In the genomic region with DNA sequence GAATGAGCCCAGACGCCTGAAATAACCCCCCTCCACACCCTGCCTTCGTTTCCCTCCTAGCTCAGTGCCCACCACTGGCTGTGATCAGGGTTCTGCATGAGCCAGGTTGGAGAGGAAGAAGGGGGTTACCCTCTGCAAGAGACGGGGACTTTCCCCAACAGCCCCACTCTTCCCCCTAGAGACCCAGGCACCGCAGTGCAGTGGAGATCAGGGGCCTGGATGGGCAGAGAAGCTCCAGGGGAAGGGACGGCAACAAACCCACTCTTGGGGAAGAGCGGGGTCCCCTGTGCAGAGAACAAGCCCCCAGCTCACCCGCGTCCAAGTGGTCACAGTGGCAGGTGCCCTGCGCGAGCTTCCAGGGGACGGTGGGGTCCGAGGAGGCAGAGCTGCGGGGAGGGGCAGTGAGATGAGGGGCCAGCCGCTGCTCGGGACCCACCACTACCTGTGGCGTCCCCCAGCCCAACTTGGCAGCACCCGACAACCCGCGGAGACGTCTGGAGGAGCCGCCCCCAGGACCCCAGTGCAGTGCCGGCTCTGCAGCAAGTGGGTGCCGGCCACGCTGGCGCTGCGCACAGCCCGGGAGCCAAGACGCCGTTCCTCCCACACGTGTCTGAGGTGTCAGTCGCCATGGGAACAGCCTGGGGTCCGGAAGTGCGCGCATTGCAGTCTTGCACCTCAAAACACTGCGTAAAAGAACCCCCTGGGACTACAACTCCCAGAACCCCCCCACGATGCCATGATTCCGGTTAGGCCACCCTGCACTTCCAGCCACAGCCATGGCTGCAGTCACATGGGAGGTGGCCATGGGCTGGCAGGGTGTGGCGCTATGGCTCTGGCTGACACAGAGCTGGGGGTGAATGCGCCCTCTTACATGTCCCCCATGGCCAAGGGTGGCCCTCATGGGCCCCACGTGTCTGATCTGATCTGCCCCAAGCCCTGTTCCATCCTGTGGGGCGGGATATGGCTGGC, we compare ENCODE assay signal across 8 cellular contexts. TPM values are rescaled to one million over a fixed set of nuclear protein-coding genes. Genes with fewer than 3 reads are reported as not detected.
A peak's percentile ranks its signal among the peaks of the same experiment; 100 is the strongest.
DNase-seq lines count a peak whose midpoint lies in the region; ATAC-seq, FAIRE-seq and TF ChIP-seq lines count a peak whose summit lies in the region.

No MANE protein-coding gene starts in this region.

- no peaks in the 10 kb centered on the region for H3K9me3 ChIP-seq in mucosa of descending colon

- FAIRE-seq in urothelium cell line (lab: Jason Lieb, UNC) = peak; percentile 72

- ATAC-seq in mucosa of descending colon (peak; percentile 69), GM21360 (IDR thresholded peaks at IDR 0.05; ENCODE audit: unreplicated experiment) (no peak)

- TF ChIP-seq CTCF in GM12864 (IDR thresholded peaks at IDR 0.05; ENCODE audit: low read depth, low read length, missing control alignments) (peak; percentile 10), mucosa of descending colon (IDR thresholded peaks at IDR 0.05) (no peak)

- intact Hi-C loops in mucosa of descending colon (cut with DNase I, micrococcal nuclease) = no loop called here

- no peaks in the 10 kb centered on the region for H3K36me3 ChIP-seq in mucosa of descending colon (ENCODE audit: low read depth)

- H3K4me3 ChIP-seq in GM12864 (ENCODE audit: low read depth, low read length) = peak overlapping the region; percentile 4
- no peak overlapping the region for H3K4me3 ChIP-seq in mucosa of descending colon

- DNase-seq in GM12864 (ENCODE audit: low read depth) (peak; percentile 45), NCI-H226 (peak; percentile 15), mucosa of descending colon (peak; percentile 10 to 58 (median 43)), urothelium cell line (ENCODE audit: low spot score) (no peak), NCI-H748 treated with DMSO at 0.1 percent for 48 hours (lab: John Stamatoyannopoulos, UW) (no peak), islet precursor cell (no peak)
- DNase-seq in activated gamma-delta T cell treated with anti-CD3 and anti-CD28 coated beads, Interleukin-2, amount 50 U/mL, for 16 hours (ENCODE audit: low read depth) = peak; percentile 70

- no peaks in the 10 kb centered on the region for H3K4me1 ChIP-seq in mucosa of descending colon (ENCODE audit: low read depth)

RNA-seq across cellular contexts. Expression of a gene that starts 45.8 kb away (rescaled TPM):
- total RNA-seq in mucosa of descending colon = 10 to 100 TPM; 43.4 to 55.2 (median 54.6) TPM

Comparison
In these comparisons a context has a peak if more than half of its experiments do, and no peak if none do; other contexts are left out.
1. DNase-seq: peak in GM12864 (single experiment), NCI-H226 (single experiment), activated gamma-delta T cell treated with anti-CD3 and anti-CD28 coated beads, Interleukin-2, amount 50 U/mL, for 16 hours (single experiment) and mucosa of descending colon (3 of 3); none in urothelium cell line (single experiment), NCI-H748 treated with DMSO at 0.1 percent for 48 hours (single experiment) and islet precursor cell (single experiment).